ENCODE assay signal across 9 cellular contexts in the genomic region with DNA sequence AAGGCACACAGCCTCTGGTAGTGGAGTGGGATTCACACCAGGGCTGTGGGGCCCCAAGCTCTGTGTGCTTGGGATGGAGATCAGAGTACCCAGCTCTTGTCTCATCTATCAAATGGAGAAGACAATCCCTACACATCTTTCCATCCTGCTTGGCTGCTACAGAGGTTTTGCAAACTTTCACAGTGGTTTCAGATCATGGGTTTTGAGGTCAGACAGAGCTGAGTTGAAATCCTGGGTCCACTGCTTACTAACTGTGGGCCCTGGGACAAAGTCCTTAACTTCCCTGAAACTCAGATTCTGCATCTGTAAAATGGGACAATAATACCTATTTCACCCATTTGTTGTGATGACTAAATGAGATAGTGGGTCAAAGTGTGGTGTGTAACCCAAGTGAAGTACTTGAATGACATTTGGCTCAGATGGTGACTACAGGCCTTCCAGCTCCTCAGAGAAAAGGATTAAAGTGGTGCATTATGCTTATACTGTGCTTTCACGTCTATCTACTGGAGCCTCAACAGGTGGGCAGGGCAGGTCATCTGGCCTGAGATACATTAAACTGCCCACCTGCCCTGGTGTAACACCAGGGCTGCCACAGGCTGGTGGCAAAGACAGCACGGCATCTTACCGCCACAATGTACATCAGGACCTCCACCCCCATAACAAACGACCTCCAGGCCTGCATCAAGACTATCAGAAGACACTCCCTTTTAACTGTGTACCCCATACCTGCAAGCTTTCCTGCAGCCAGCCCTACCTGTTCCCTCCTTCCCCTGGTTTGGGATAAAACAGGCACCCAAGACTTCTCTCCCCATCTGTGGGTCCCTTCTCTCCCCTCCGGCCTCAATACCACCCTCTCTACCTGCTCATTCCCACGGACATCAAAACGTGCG. TPM values are rescaled to one million over a fixed set of nuclear protein-coding genes. Genes with fewer than 3 reads are reported as not detected.
DNase-seq lines count a peak whose midpoint lies in the region; ATAC-seq, FAIRE-seq and TF ChIP-seq lines count a peak whose summit lies in the region.
"Had no signal": no experiment of that assay in that cellular context is flagged by ENCODE, and none has a peak within 500 bp of the region (broad histone marks: within the 10 kb centered on the region; RNA-seq: fewer than 3 reads in every experiment).

No MANE protein-coding gene starts in this region.

- H3K4me3 ChIP-seq in OCI-LY7 (ENCODE audit: low read depth, low read length, poor library complexity, severe bottlenecking) (peak overlapping the region; percentile 74), H1 (ENCODE audit: extremely low read depth in 1 of 4, insufficient read depth in 2 of 4, low read depth in 3 of 4, low read length in 4 of 4) (0 out of 8 replicates have a peak overlapping the region, but pooled peaks of 1 of the 4 experiments have one; percentile 81), spleen (peak overlapping the region in 5 of 8 donors; percentile 66 to 82 (median 75)), H7 (ENCODE audit: insufficient read depth, low read depth, low read length) (no peak overlapping the region)

- no peaks in the 10 kb centered on the region for H3K9me3 ChIP-seq in OCI-LY7 (ENCODE audit: low read length)
- H3K9me3 ChIP-seq in H1 (ENCODE audit: insufficient read depth in 2 of 2, low read depth in 1 of 2, low read length in 1 of 2): no peaks in the 10 kb centered on the region
- H3K9me3 ChIP-seq in spleen: no peaks in the 10 kb centered on the region
- H3K9me3 ChIP-seq: HAP-1 had no signal

- WGBS in H1 (ENCODE audit: extremely low coverage in 1 of 2, insufficient coverage in 1 of 2, insufficient read length in 1 of 2, insufficient replicate concordance in 2 of 2, low coverage in 1 of 2, low lambda C conversion rate in 2 of 2, missing lambda C conversion rate in 1 of 2), 2 experiments: 82% methylated on average over 8 of the region's 8 CpGs; no CpG with 5 or more reads in 1 of the 2 experiments
- WGBS in spleen, 5 donors: 45 to 68% (median 66%) methylated on average over 7 to 8 of the region's 8 CpGs

- FAIRE-seq in H1 (lab: Jason Lieb, UNC): no peak

- no peak overlapping the region for H4K5ac ChIP-seq in H1 (ENCODE audit: insufficient read length, low read depth, low read length)

- DNase-seq in OCI-LY7 (ENCODE audit: low spot score): peak; percentile 34
- no peak for DNase-seq in H1 (ENCODE audit: low read depth in 1 of 2, low spot score in 2 of 2)
- DNase-seq in spleen: no peak
- DNase-seq in kidney glomerular epithelial cell (lab: John Stamatoyannopoulos, UW): no peak
- DNase-seq in NCI-H2107 treated with DMSO at 0.1 percent for 48 hours (lab: John Stamatoyannopoulos, UW; ENCODE audit: unreplicated experiment): no peak
- no peak for DNase-seq in H7
- no peak for DNase-seq in GM19240 (ENCODE audit: insufficient read length, low spot score)

- H3K79me1 ChIP-seq in H1 (ENCODE audit: low read depth, low read length): no peaks in the 10 kb centered on the region

- no peak for TF ChIP-seq EP300 in H1 (IDR thresholded peaks at IDR 0.05; ENCODE audit: borderline replicate concordance in 1 of 2, low read depth in 2 of 2, low read length in 2 of 2)

- H2BK12ac ChIP-seq in H1 (ENCODE audit: low read depth, low read length): no peak overlapping the region

- H3K9me2 ChIP-seq in OCI-LY7 (ENCODE audit: insufficient read depth, low read length): no peaks in the 10 kb centered on the region

- peak overlapping the region; percentile 32 for H2BK15ac ChIP-seq in H1 (ENCODE audit: low read length)

- ATAC-seq in GM18505 (IDR thresholded peaks at IDR 0.05; ENCODE audit: unreplicated experiment): no peak

- no peak overlapping the region for H3K56ac ChIP-seq in H1 (replicated peaks; ENCODE audit: insufficient read length, low read depth, low read length)

- no peak for TF ChIP-seq RAD21 in H1 (IDR thresholded peaks at IDR 0.05 in 1 of 2, conservative IDR thresholded peaks at IDR 0.05 in 1 of 2; ENCODE audit: low read depth in 2 of 2, low read length in 2 of 2)

- H2BK20ac ChIP-seq in H1 (ENCODE audit: low read length): no peak overlapping the region

- no peak overlapping the region for H4K91ac ChIP-seq in H1 (replicated peaks; ENCODE audit: insufficient read length, low read length)

- no peak overlapping the region for H3K23ac ChIP-seq in H1 (ENCODE audit: insufficient read length)

- intact Hi-C loops in OCI-LY7 (cut with micrococcal nuclease; ENCODE audit: unreplicated experiment): loop anchor here (1.0 to 10.0 kb wide), 3 partner anchors 25 to 1017 kb away; no protein-coding TSS in a partner anchor
- intact Hi-C loops in spleen (cut with DNase I; ENCODE audit: low total_unique reads): no loop called here

- no peak overlapping the region for H3K18ac ChIP-seq in H1 (ENCODE audit: extremely low read depth, low read length)

- no peak overlapping the region for H4K8ac ChIP-seq in H1 (ENCODE audit: extremely low read depth, insufficient read depth, low read length)

- TF ChIP-seq POLR2A in GM18505 (IDR thresholded peaks at IDR 0.05; ENCODE audit: borderline replicate concordance, extremely low read depth, insufficient read depth, insufficient read length): peak; percentile 50
- TF ChIP-seq POLR2A in H1 (IDR thresholded peaks at IDR 0.05; ENCODE audit: control extremely low read depth in 1 of 2, low read depth in 2 of 2, low read length in 2 of 2): no peak
- no peak for TF ChIP-seq POLR2A in spleen (IDR thresholded peaks at IDR 0.05)

- no peak overlapping the region for H2BK5ac ChIP-seq in H1 (ENCODE audit: low read depth, low read length)

- peak overlapping the region; percentile 95 for H3K4me2 ChIP-seq in OCI-LY7 (ENCODE audit: low read length)
- peak overlapping the region; percentile 77 to 91; a peak in 2 of 4 replicates for H3K4me2 ChIP-seq in H1 (ENCODE audit: insufficient read depth in 1 of 2, low read depth in 2 of 2, low read length in 2 of 2)

- POLR2A ChIA-PET in OCI-LY7 (lab: Charles Lee): interaction anchor here (0.5 to 21.2 kb wide), 8 partner anchors 9 to 37 kb away, joined by 3 to 372 read pairs (median 6); no protein-coding TSS in a partner anchor
- POLR2A ChIA-PET in H1 (lab: Charles Lee; ENCODE audit: partially characterized antibody): interaction anchor here (1.3 kb wide), 1 partner anchor 10 kb away, joined by 4 read pairs; no protein-coding TSS in a partner anchor

- peaks cover 15% of the 10 kb centered on the region for H3K36me3 ChIP-seq in OCI-LY7 (ENCODE audit: insufficient read depth, low read length)
- no peaks in the 10 kb centered on the region; a peak in 1 of 8 replicates for H3K36me3 ChIP-seq in H1 (ENCODE audit: control insufficient read depth in 2 of 4, insufficient read depth in 4 of 4, low read length in 3 of 4)
- peaks cover 0 to 14% (median 0%) of the 10 kb centered on the region in 6 donors for H3K36me3 ChIP-seq in spleen
- no peaks in the 10 kb centered on the region; the same call in 1 of the 2 replicates for H3K36me3 ChIP-seq in H7 (replicated peaks; ENCODE audit: control insufficient read depth, insufficient read depth, low read length)
- H3K36me3 ChIP-seq: HAP-1 had no signal

- H3K4me1 ChIP-seq in OCI-LY7 (ENCODE audit: insufficient read depth, low read length, poor library complexity, severe bottlenecking): peaks cover 97% of the 10 kb centered on the region
- peaks cover 0 to 23% (median 13%) of the 10 kb centered on the region in 4 experiments; a peak in 6 of 7 replicates for H3K4me1 ChIP-seq in H1 (replicated peaks in 1 of 4; ENCODE audit: control insufficient read depth in 3 of 4, insufficient read depth in 4 of 4, low read length in 3 of 4)
- peaks cover 62 to 100% (median 84%) of the 10 kb centered on the region in 6 donors for H3K4me1 ChIP-seq in spleen

- H2BK120ac ChIP-seq in H1 (replicated peaks; ENCODE audit: low read depth, low read length): no peak overlapping the region

- CTCF ChIA-PET in OCI-LY7 (lab: Charles Lee; ENCODE audit: unreplicated experiment) (interaction anchor here (0.8 kb wide), 1 partner anchor 10 kb away, joined by 4 read pairs; no protein-coding TSS in a partner anchor), H1 (lab: Charles Lee; ENCODE audit: partially characterized antibody) (interaction anchor here (0.6 to 3.4 kb wide), 6 partner anchors 11 to 179 kb away, joined by 3 to 12 read pairs (median 6); no protein-coding TSS in a partner anchor)

- peaks cover 0 to 6% (median 2%) of the 10 kb centered on the region in 4 experiments; a peak in 1 of 7 replicates for H3K27me3 ChIP-seq in H1 (replicated peaks in 1 of 4; ENCODE audit: control insufficient read depth in 3 of 4, extremely low read depth in 1 of 4, insufficient read depth in 3 of 4, low read length in 3 of 4)
- H3K27me3 ChIP-seq in spleen (replicated peaks in 1 of 7): no peaks in the 10 kb centered on the region
- H3K27me3 ChIP-seq in H7 (ENCODE audit: control insufficient read depth, insufficient read depth, low read length): peaks cover 7% of the 10 kb centered on the region

- no TSS peak for BruUV-seq in OCI-LY7 (replicated peaks; lab: Mats Ljungman, UMichigan)

- H2AFZ ChIP-seq in OCI-LY7 (ENCODE audit: low read length) (peak overlapping the region; percentile 38; the same call in 1 of the 2 replicates), H1 (ENCODE audit: low read length) (no peak overlapping the region)

- no peak for TF ChIP-seq CTCF in OCI-LY7 (conservative IDR thresholded peaks at IDR 0.05; ENCODE audit: low read length)
- no peak for TF ChIP-seq CTCF in H1 (IDR thresholded peaks at IDR 0.05; ENCODE audit: control extremely low read depth in 1 of 3, insufficient read depth in 1 of 3, low read depth in 1 of 3, low read length in 3 of 3)
- no peak for TF ChIP-seq CTCF in spleen (IDR thresholded peaks at IDR 0.05 in 8 of 11, conservative IDR thresholded peaks at IDR 0.05 in 3 of 11)

- no peak overlapping the region for H3K14ac ChIP-seq in H1 (ENCODE audit: insufficient read length)

- peak overlapping the region; percentile 2 for H3K4ac ChIP-seq in H1 (replicated peaks; ENCODE audit: insufficient read length, low read depth, low read length)

- H4K20me1 ChIP-seq in OCI-LY7 (ENCODE audit: insufficient read depth, low read length) (no peaks in the 10 kb centered on the region), H1 (replicated peaks in 1 of 2; ENCODE audit: control insufficient read depth in 1 of 2, insufficient read depth in 2 of 2, low read length in 2 of 2) (no peaks in the 10 kb centered on the region)

- H3K79me2 ChIP-seq in OCI-LY7 (ENCODE audit: insufficient read depth, low read depth, low read length) (peaks cover 13% of the 10 kb centered on the region; the same call in 1 of the 2 replicates), H1 (ENCODE audit: control insufficient read depth in 1 of 2, insufficient read depth in 2 of 2, low read length in 2 of 2) (no peaks in the 10 kb centered on the region)

- peaks cover 3% of the 10 kb centered on the region; the same call in 1 of the 2 replicates for H3K23me2 ChIP-seq in H1 (ENCODE audit: low read depth, low read length)

- H3K9ac ChIP-seq in H1 (replicated peaks in 1 of 4; ENCODE audit: extremely low read depth in 1 of 4, low read depth in 3 of 4, low read length in 3 of 4): no peak overlapping the region

- peak overlapping the region; percentile 88; the same call in 1 of the 2 replicates for H2AK5ac ChIP-seq in H1 (ENCODE audit: low read depth, low read length)

- H3K27ac ChIP-seq in OCI-LY7 (ENCODE audit: low read depth, low read length, poor library complexity, severe bottlenecking) (peak overlapping the region; percentile 96), H1 (ENCODE audit: low read depth, low read length) (no peak overlapping the region), spleen (peak overlapping the region; percentile 74 to 96 (median 95))

RNA-seq across cellular contexts. Expression of a gene that starts 0.8 kb away (rescaled TPM):
- 23.7 and 24.2 TPM in 2 replicates for total RNA-seq in OCI-LY7 (2014; rRNA removed; shearing (Covaris generic))
- 40.3 and 50.5 TPM in 2 replicates for total RNA-seq in OCI-LY7 (2022)
- 1.5 and 1.6 TPM in 2 replicates for total RNA-seq in H1 (2021; fragmentation: NEBNext Ultra II Directional; extraction: Animal tissue kit (Norgen Biotek cat#: 25700))
- polyA plus RNA-seq in H1 (2011; rRNA removed): 3.1 and 3.2 TPM in 2 replicates
- polyA plus RNA-seq in H1 (2011; cell fraction: cytosol; rRNA removed): 4.9 TPM
- 7.4 TPM for polyA plus RNA-seq in H1 (2011; cell fraction: nucleus; rRNA removed)
- 1.8 to 3.0 TPM (median 2.2 TPM) in 4 replicates for polyA plus RNA-seq in H1 (2012, experiment 1 of 2)
- polyA plus RNA-seq in H1 (2012, experiment 2 of 2): 0.80 TPM
- polyA plus RNA-seq in H1 (2013, experiment 1 of 2): 1.2 TPM
- polyA plus RNA-seq in H1 (2013, experiment 2 of 2): 1.1 TPM
- 4.5 and 4.6 TPM in 2 replicates for polyA minus RNA-seq in H1 (2011; rRNA and poly(A)+ RNA removed)
- polyA minus RNA-seq in H1 (2011; cell fraction: cytosol; rRNA and poly(A)+ RNA removed): 1.6 TPM
- 6.9 TPM for polyA minus RNA-seq in H1 (2011; cell fraction: nucleus; rRNA and poly(A)+ RNA removed)
- total RNA-seq in spleen: 10 to 100 TPM; 11.9 to 29.2 (median 22.4) TPM
- polyA plus RNA-seq in spleen: 10 to 100 TPM in 2 of 3 donors, 1 to 10 TPM in 1; 8.6 to 13.0 (median 10.2) TPM
- 0.97 and 1.4 TPM in 2 replicates for total RNA-seq in H7 (2014; rRNA removed; shearing (Covaris generic))

RNA-seq across cellular contexts. Expression of a gene that starts 50.4 kb away (rescaled TPM):
- 102 and 108 TPM in 2 replicates for total RNA-seq in OCI-LY7 (2014; rRNA removed; shearing (Covaris generic))
- 211 and 214 TPM in 2 replicates for total RNA-seq in OCI-LY7 (2022)
- total RNA-seq in H1 (2021; fragmentation: NEBNext Ultra II Directional; extraction: Animal tissue kit (Norgen Biotek cat#: 25700)): 30.2 and 31.8 TPM in 2 replicates
- polyA plus RNA-seq in H1 (2011; rRNA removed): 28.2 and 31.0 TPM in 2 replicates
- polyA plus RNA-seq in H1 (2011; cell fraction: cytosol; rRNA removed): 25.8 TPM
- polyA plus RNA-seq in H1 (2011; cell fraction: nucleus; rRNA removed): 48.1 TPM
- 26.2 to 35.4 TPM (median 31.5 TPM) in 4 replicates for polyA plus RNA-seq in H1 (2012, experiment 1 of 2)
- 29.9 TPM for polyA plus RNA-seq in H1 (2012, experiment 2 of 2)
- 24.5 TPM for polyA plus RNA-seq in H1 (2013, experiment 1 of 2)
- polyA plus RNA-seq in H1 (2013, experiment 2 of 2): 23.1 TPM
- 26.6 and 43.7 TPM in 2 replicates for polyA minus RNA-seq in H1 (2011; rRNA and poly(A)+ RNA removed)
- polyA minus RNA-seq in H1 (2011; cell fraction: cytosol; rRNA and poly(A)+ RNA removed): 16.2 TPM
- 28.2 TPM for polyA minus RNA-seq in H1 (2011; cell fraction: nucleus; rRNA and poly(A)+ RNA removed)
- 10 to 100 TPM; 33.4 to 53.0 (median 40.5) TPM for total RNA-seq in spleen
- 10 to 100 TPM; 12.6 to 29.4 (median 27.7) TPM for polyA plus RNA-seq in spleen
- total RNA-seq in H7 (2014; rRNA removed; shearing (Covaris generic)): 35.5 and 40.1 TPM in 2 replicates
